8 cellular contexts compared by ENCODE assay signal in genomic region chr3:161274691-161275298, GRCh38. TPM values are rescaled to one million over a fixed set of nuclear protein-coding genes. Genes with fewer than 3 reads are reported as not detected.
DNase-seq lines count a peak whose midpoint lies in the region; ATAC-seq and TF ChIP-seq lines count a peak whose summit lies in the region.

No MANE protein-coding gene starts in this region.

- H4K20me1 ChIP-seq in mammary epithelial cell (ENCODE audit: insufficient read depth, low read length) = no peaks in the 10 kb centered on the region

- H3K4me3 ChIP-seq in mammary epithelial cell (replicated peaks in 1 of 3; ENCODE audit: insufficient read depth in 1 of 3, low read depth in 2 of 3, low read length in 3 of 3) = no peak overlapping the region
- H3K4me3 ChIP-seq in lower lobe of right lung = no peak overlapping the region
- H3K4me3 ChIP-seq in upper lobe of left lung = no peak overlapping the region

- 73% methylated on average over 4 of the region's 4 CpGs for WGBS in mammary epithelial cell (ENCODE audit: low coverage, missing lambda C conversion rate)
- WGBS in upper lobe of left lung, 2 donors = 67% methylated on average over 4 of the region's 4 CpGs

- H3K27ac ChIP-seq in mammary epithelial cell (ENCODE audit: insufficient read depth, low read depth, low read length) (no peak overlapping the region), lower lobe of right lung (no peak overlapping the region), upper lobe of left lung (no peak overlapping the region)

- no peaks in the 10 kb centered on the region for H3K79me2 ChIP-seq in mammary epithelial cell (ENCODE audit: insufficient read depth, low read length)

- H3K4me1 ChIP-seq in mammary epithelial cell (ENCODE audit: insufficient read depth, low read length) = peaks cover 5% of the 10 kb centered on the region
- no peaks in the 10 kb centered on the region for H3K4me1 ChIP-seq in lower lobe of right lung
- H3K4me1 ChIP-seq in upper lobe of left lung = no peaks in the 10 kb centered on the region

- CTCF ChIA-PET in mammary epithelial cell (lab: Charles Lee; ENCODE audit: low non-redundant PET) = interaction anchor here (0.5 to 1.0 kb wide), 5 partner anchors 8 to 318 kb away, joined by 3 to 7 read pairs (median 5); no protein-coding TSS in a partner anchor

- peaks cover 3% of the 10 kb centered on the region for H3K9me3 ChIP-seq in mammary epithelial cell (replicated peaks; ENCODE audit: insufficient read depth, low read length)
- H3K9me3 ChIP-seq in lower lobe of right lung = peaks cover 8% of the 10 kb centered on the region
- H3K9me3 ChIP-seq in upper lobe of left lung = peaks cover 0 to 6% (median 3%) of the 10 kb centered on the region in 4 donors

- no peaks in the 10 kb centered on the region for H3K27me3 ChIP-seq in mammary epithelial cell (ENCODE audit: insufficient read depth, low read length)
- H3K27me3 ChIP-seq in lower lobe of right lung (ENCODE audit: low read depth) = no peaks in the 10 kb centered on the region
- H3K27me3 ChIP-seq in upper lobe of left lung = no peaks in the 10 kb centered on the region

- ATAC-seq in GM19023 (IDR thresholded peaks at IDR 0.05; ENCODE audit: unreplicated experiment) (peak; percentile 65), HG03521 (IDR thresholded peaks at IDR 0.05; ENCODE audit: unreplicated experiment) (peak; percentile 92), lower lobe of right lung (peak in 1 of 2 donors; percentile 61), upper lobe of left lung (ENCODE audit: low FRiP score in 2 of 2) (peak in 1 of 2 donors; percentile 54), HG03108 (IDR thresholded peaks at IDR 0.05; ENCODE audit: unreplicated experiment) (no peak)

- TF ChIP-seq POLR2A in upper lobe of left lung (IDR thresholded peaks at IDR 0.05) = no peak

- dilution Hi-C loops in mammary epithelial cell (cut with HindIII; ENCODE audit: low sequenced_read_pairs) = no loop called here

- H3K36me3 ChIP-seq in mammary epithelial cell (ENCODE audit: insufficient read depth, low read length) (no peaks in the 10 kb centered on the region), lower lobe of right lung (peaks cover 11% of the 10 kb centered on the region), upper lobe of left lung (no peaks in the 10 kb centered on the region)

- no peak overlapping the region for H3K9ac ChIP-seq in mammary epithelial cell (ENCODE audit: insufficient read depth, low read length)

- TF ChIP-seq CTCF in mammary epithelial cell (conservative IDR thresholded peaks at IDR 0.05 in 1 of 2, IDR thresholded peaks at IDR 0.05 in 1 of 2; ENCODE audit: extremely low read depth in 1 of 2, insufficient read depth in 1 of 2, low read depth in 1 of 2, low read length in 2 of 2) (peak; percentile 66 to 80), lower lobe of right lung (IDR thresholded peaks at IDR 0.05) (peak; percentile 51), upper lobe of left lung (IDR thresholded peaks at IDR 0.05) (peak; percentile 29 to 47 (median 42))

- intact Hi-C loops in mammary epithelial cell (cut with micrococcal nuclease) (loop anchor here (1.0 to 10.0 kb wide), 3 partner anchors 178 to 570 kb away; no protein-coding TSS in a partner anchor), lower lobe of right lung (cut with DNase I) (loop anchor here (10.0 kb wide), 1 partner anchor 150 kb away; no protein-coding TSS in a partner anchor)

- TF ChIP-seq EP300 in upper lobe of left lung (IDR thresholded peaks at IDR 0.05) = no peak

- no peak overlapping the region for H3K4me2 ChIP-seq in mammary epithelial cell (ENCODE audit: insufficient read depth, low read depth, low read length)

- no TSS peak for BruUV-seq in mammary epithelial cell (replicated peaks; lab: Mats Ljungman, UMichigan)

- DNase-seq in DMS153 (lab: John Stamatoyannopoulos, UW) (peak; percentile 44), RKO (ENCODE audit: low spot score) (peak; percentile 40), mammary epithelial cell (peak; percentile 55), lower lobe of right lung (no peak), upper lobe of left lung (no peak)

- in situ Hi-C loops in mammary epithelial cell (cut with MboI; ENCODE audit: low sequenced_read_pairs in 2 of 2) = loop anchor here in 1 of 2 donors (10.0 to 25.0 kb wide), 2 partner anchors 130 to 587 kb away; partner anchors contain the start of gene ARL14

- H2AFZ ChIP-seq in mammary epithelial cell (ENCODE audit: low read depth, low read length) = no peak overlapping the region

RNA-seq across cellular contexts. Expression of gene NMD3, which starts 53.7 kb away (rescaled TPM):
- total RNA-seq in mammary epithelial cell (100 to 1,000 TPM in 1 of 2 donors, 10 to 100 TPM in 1; 74.4 to 112 TPM), lower lobe of right lung (46.0 TPM), upper lobe of left lung (10 to 100 TPM; 16.2 to 46.1 (median 39.6) TPM)
- polyA plus RNA-seq in mammary epithelial cell = 41.0 TPM
- 58.4 TPM for polyA minus RNA-seq in mammary epithelial cell

Comparison
In these comparisons a context has a peak if more than half of its experiments do, and no peak if none do; other contexts are left out.
1. DNase-seq: peak in DMS153 (single experiment), RKO (single experiment) and mammary epithelial cell (single experiment); none in lower lobe of right lung (single experiment) and upper lobe of left lung (0 of 2).
2. Peak in every context shown above with its lines, with median percentiles within 50 percentile points of each other: CTCF ChIP-seq.